In the genomic region with DNA sequence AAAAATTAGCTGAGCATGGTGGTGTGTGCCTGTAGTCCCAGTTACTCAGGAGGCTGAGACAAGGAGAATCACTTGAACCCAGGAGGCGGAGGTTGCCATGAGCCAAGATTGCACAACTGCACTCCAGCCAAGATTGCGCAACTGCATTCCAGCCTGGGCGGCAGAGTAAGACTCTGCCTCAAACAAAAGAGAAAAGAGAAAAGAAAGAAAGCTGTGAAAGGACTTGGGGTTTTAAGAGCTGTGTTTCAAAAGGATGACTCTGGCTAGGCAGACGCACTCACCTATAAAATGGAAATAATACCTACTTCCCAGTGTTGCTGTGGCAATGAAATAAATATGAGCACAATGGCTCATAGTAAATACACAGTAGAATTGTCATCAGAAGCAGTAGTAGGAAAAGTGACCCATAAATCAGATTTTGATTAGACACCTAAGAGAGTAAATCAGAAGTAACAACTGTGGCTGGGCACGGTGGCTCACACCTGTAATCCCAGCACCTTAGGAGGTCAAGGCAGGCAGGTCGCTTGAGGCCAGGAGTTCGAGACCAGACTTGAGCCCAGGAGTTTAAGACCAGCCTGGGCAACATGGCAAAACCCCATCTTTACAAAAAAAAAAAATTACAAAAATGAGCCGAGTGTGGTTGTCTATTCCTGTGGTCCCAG, we compare ENCODE assay signal across 10 cellular contexts. TPM values are rescaled to one million over a fixed set of nuclear protein-coding genes. Genes with fewer than 3 reads are reported as not detected.
DNase-seq lines count a peak whose midpoint lies in the region; ATAC-seq and TF ChIP-seq lines count a peak whose summit lies in the region.
"Had no signal": no experiment of that assay in that cellular context is flagged by ENCODE, and none has a peak within 500 bp of the region (broad histone marks: within the 10 kb centered on the region; RNA-seq: fewer than 3 reads in every experiment).

No MANE protein-coding gene starts in this region.

- H3K36me3 ChIP-seq in SK-N-SH (replicated peaks in 1 of 2; ENCODE audit: control insufficient read depth in 1 of 2, insufficient read depth in 2 of 2, low read length in 1 of 2) (no peaks in the 10 kb centered on the region), upper lobe of left lung (no peaks in the 10 kb centered on the region)

- H3K27me3 ChIP-seq in SK-N-SH (ENCODE audit: insufficient read depth) (no peaks in the 10 kb centered on the region), upper lobe of left lung (no peaks in the 10 kb centered on the region)

- no peak for TF ChIP-seq RAD21 in SK-N-SH (IDR thresholded peaks at IDR 0.05; ENCODE audit: low read length)

- no peak overlapping the region for H2AFZ ChIP-seq in SK-N-SH (ENCODE audit: low read depth)

- TF ChIP-seq POLR2A in upper lobe of left lung (IDR thresholded peaks at IDR 0.05) = no peak

- H3K4me1 Mint-ChIP-seq in activated T-cell treated with anti-CD3 and anti-CD28 coated beads, Interleukin-2, amount 50 U/mL, for 72 hours (ENCODE audit: low read depth) = no peaks in the 10 kb centered on the region

- H3F3A ChIP-seq in SK-N-SH (replicated peaks; ENCODE audit: insufficient read depth) = no peaks in the 10 kb centered on the region

- TF ChIP-seq EP300 in SK-N-SH (IDR thresholded peaks at IDR 0.05; ENCODE audit: borderline replicate concordance in 1 of 2, low read depth in 1 of 2, low read length in 1 of 2) (no peak), upper lobe of left lung (IDR thresholded peaks at IDR 0.05) (no peak)

- no peaks in the 10 kb centered on the region for H3K36me3 Mint-ChIP-seq in activated T-cell treated with anti-CD3 and anti-CD28 coated beads, Interleukin-2, amount 50 U/mL, for 72 hours (ENCODE audit: insufficient read depth in 2 of 2)
- no peaks in the 10 kb centered on the region for H3K36me3 Mint-ChIP-seq in activated naive CD4-positive, alpha-beta T cell treated with anti-CD3 and anti-CD28 coated beads, Interleukin-2, amount 50 U/mL, for 72 hours

- H3K4me3 Mint-ChIP-seq in activated T-cell treated with anti-CD3 and anti-CD28 coated beads, Interleukin-2, amount 50 U/mL, for 72 hours = no peak overlapping the region

- H3K27ac Mint-ChIP-seq in activated T-cell treated with anti-CD3 and anti-CD28 coated beads, Interleukin-2, amount 50 U/mL, for 72 hours = no peak overlapping the region
- H3K27ac Mint-ChIP-seq in activated naive CD4-positive, alpha-beta T cell treated with anti-CD3 and anti-CD28 coated beads, Interleukin-2, amount 50 U/mL, for 72 hours = peak overlapping the region in 1 of 2 donors; percentile 12

- DNase-seq in NCI-H2029 (lab: John Stamatoyannopoulos, UW) = peak; percentile 7
- DNase-seq in NCI-H2029 treated with DMSO at 0.1 percent for 48 hours (lab: John Stamatoyannopoulos, UW) = no peak
- DNase-seq in SK-N-SH = no peak
- DNase-seq in left ventricle myocardium superior = peak; percentile 69
- DNase-seq in upper lobe of left lung = no peak
- no peak for DNase-seq in D341Med (ENCODE audit: low spot score)
- DNase-seq in activated T-cell treated with anti-CD3 and anti-CD28 coated beads, Interleukin-2, amount 50 U/mL, for 72 hours = no peak
- no peak for DNase-seq in activated naive CD4-positive, alpha-beta T cell treated with anti-CD3 and anti-CD28 coated beads, Interleukin-2, amount 50 U/mL, for 72 hours (ENCODE audit: low spot score in 2 of 2)
- DNase-seq: SHP77 treated with DMSO at 0.1 percent for 48 hours; stimulated activated CD4-positive, alpha-beta T cell treated with anti-CD3 and anti-CD28 coated beads, Interleukin-12 subunit alpha, Interleukin-12 subunit beta, amount 100 ng/mL, for 4 hours had no signal

- no peaks in the 10 kb centered on the region for H3K9me2 ChIP-seq in SK-N-SH

- TF ChIP-seq CTCF in SK-N-SH (IDR thresholded peaks at IDR 0.05) = no peak
- TF ChIP-seq CTCF in upper lobe of left lung (IDR thresholded peaks at IDR 0.05) = no peak

- no peak overlapping the region for H3K4me2 ChIP-seq in SK-N-SH

- CTCF ChIA-PET in SK-N-SH (lab: Yijun Ruan, JAX) = no interaction called here

- no peaks in the 10 kb centered on the region for H3K9me3 ChIP-seq in SK-N-SH
- no peaks in the 10 kb centered on the region for H3K9me3 ChIP-seq in upper lobe of left lung

- H3K4me3 ChIP-seq in SK-N-SH (ENCODE audit: low read depth in 2 of 2, low read length in 1 of 2) (no peak overlapping the region), upper lobe of left lung (no peak overlapping the region)

- ATAC-seq in left ventricle myocardium superior = peak; percentile 61
- ATAC-seq in upper lobe of left lung (ENCODE audit: low FRiP score in 2 of 2) = peak; percentile 22 to 66
- no peak for ATAC-seq in activated T-cell treated with anti-CD3 and anti-CD28 coated beads, Interleukin-2, amount 50 U/mL, for 72 hours (replicated peaks in 1 of 2)
- ATAC-seq in activated naive CD4-positive, alpha-beta T cell treated with anti-CD3 and anti-CD28 coated beads, Interleukin-2, amount 50 U/mL, for 72 hours = no peak

- H3K9me3 Mint-ChIP-seq in activated T-cell treated with anti-CD3 and anti-CD28 coated beads, Interleukin-2, amount 50 U/mL, for 72 hours = no peaks in the 10 kb centered on the region
- H3K9me3 Mint-ChIP-seq in activated naive CD4-positive, alpha-beta T cell treated with anti-CD3 and anti-CD28 coated beads, Interleukin-2, amount 50 U/mL, for 72 hours = no peaks in the 10 kb centered on the region

- H3K4me1 ChIP-seq in SK-N-SH (ENCODE audit: control insufficient read depth in 1 of 2, insufficient read depth in 2 of 2, low read depth in 1 of 2, low read length in 1 of 2) (no peaks in the 10 kb centered on the region), upper lobe of left lung (peaks cover 0 to 6% (median 2%) of the 10 kb centered on the region in 4 donors)

- H3K27ac ChIP-seq in SK-N-SH (ENCODE audit: low read depth in 2 of 2, low read length in 1 of 2) (no peak overlapping the region), upper lobe of left lung (no peak overlapping the region)

- H3K79me2 ChIP-seq in SK-N-SH (ENCODE audit: insufficient read depth) = no peaks in the 10 kb centered on the region

- H3K27me3 Mint-ChIP-seq in activated T-cell treated with anti-CD3 and anti-CD28 coated beads, Interleukin-2, amount 50 U/mL, for 72 hours (ENCODE audit: low read depth) = peaks cover 12% of the 10 kb centered on the region

- intact Hi-C loops in left ventricle myocardium superior (cut with micrococcal nuclease) = no loop called here

- 89% methylated on average over 8 of the region's 8 CpGs for WGBS in SK-N-SH (ENCODE audit: low lambda C conversion rate)
- WGBS in upper lobe of left lung, 2 donors = 70 to 72% methylated on average over 5 to 8 of the region's 8 CpGs

- H4K20me1 ChIP-seq in SK-N-SH (ENCODE audit: insufficient read depth) = no peaks in the 10 kb centered on the region

- no peak overlapping the region for H3K9ac ChIP-seq in SK-N-SH

- POLR2A ChIA-PET in SK-N-SH (lab: Yijun Ruan, JAX) = no interaction called here

TF ChIP-seq in SK-N-SH, 30 proteins besides CTCF, POLR2A, EP300 and RAD21:
- TF ChIP-seq TCF12 (IDR thresholded peaks at IDR 0.05) = no peak
- peak; percentile 39; the same call in 1 of the 2 replicates for TF ChIP-seq TEAD4 (IDR thresholded peaks at IDR 0.05; ENCODE audit: borderline replicate concordance, insufficient read depth)
- no peak for TF ChIP-seq NFIC (IDR thresholded peaks at IDR 0.05; ENCODE audit: borderline replicate concordance)

RNA-seq across cellular contexts. Expression of gene PUM1, which starts 45.9 kb away (rescaled TPM):
- 51.0 and 66.7 TPM in 2 replicates for polyA plus RNA-seq in SK-N-SH (2012; rRNA removed)
- 42.6 and 45.2 TPM in 2 replicates for polyA plus RNA-seq in SK-N-SH (2012; cell fraction: cytosol; rRNA removed)
- 119 and 122 TPM in 2 replicates for polyA plus RNA-seq in SK-N-SH (2012; cell fraction: nucleus; rRNA removed)
- total RNA-seq in left ventricle myocardium superior (75.0 TPM), upper lobe of left lung (100 to 1,000 TPM in 3 of 6 donors, 10 to 100 TPM in 3; 85.7 to 124 (median 99.8) TPM)
- total RNA-seq in activated T-cell treated with anti-CD3 and anti-CD28 coated beads, Interleukin-2, amount 50 U/mL, for 72 hours = 100 to 1,000 TPM; 100 to 104 TPM
- 100 to 1,000 TPM; 107 to 118 TPM for total RNA-seq in activated naive CD4-positive, alpha-beta T cell treated with anti-CD3 and anti-CD28 coated beads, Interleukin-2, amount 50 U/mL, for 72 hours

Comparison
In these comparisons a context has a peak if more than half of its experiments do, and no peak if none do; other contexts are left out.
1. DNase-seq: peak in NCI-H2029 (single experiment) and left ventricle myocardium superior (single experiment); none in NCI-H2029 treated with DMSO at 0.1 percent for 48 hours (single experiment), SK-N-SH (single experiment), upper lobe of left lung (0 of 2), D341Med (single experiment), activated T-cell treated with anti-CD3 and anti-CD28 coated beads, Interleukin-2, amount 50 U/mL, for 72 hours (0 of 2) and activated naive CD4-positive, alpha-beta T cell treated with anti-CD3 and anti-CD28 coated beads, Interleukin-2, amount 50 U/mL, for 72 hours (0 of 2).
2. ATAC-seq: peak in left ventricle myocardium superior (single experiment) and upper lobe of left lung (2 of 2); none in activated T-cell treated with anti-CD3 and anti-CD28 coated beads, Interleukin-2, amount 50 U/mL, for 72 hours (0 of 2) and activated naive CD4-positive, alpha-beta T cell treated with anti-CD3 and anti-CD28 coated beads, Interleukin-2, amount 50 U/mL, for 72 hours (0 of 2).